In the genomic region with DNA sequence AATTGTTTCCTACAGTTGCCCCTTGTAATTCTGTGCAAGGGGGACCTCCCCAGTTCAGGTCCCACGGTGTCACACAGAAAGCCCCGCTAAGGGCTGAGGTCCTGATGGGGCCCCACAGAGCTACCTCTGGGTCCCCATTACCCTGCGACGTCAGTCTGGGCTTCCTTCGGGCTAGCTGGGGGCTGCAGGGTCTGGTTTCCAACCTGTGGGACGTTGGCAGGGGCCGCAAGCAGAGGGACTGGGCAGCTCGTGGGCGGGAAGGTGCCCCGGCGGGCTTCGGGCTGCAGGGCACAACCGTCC, we compare ENCODE assay signal across 8 cellular contexts. TPM values are rescaled to one million over a fixed set of nuclear protein-coding genes. Genes with fewer than 3 reads are reported as not detected.
DNase-seq lines count a peak whose midpoint lies in the region; ATAC-seq and TF ChIP-seq lines count a peak whose summit lies in the region.

No MANE protein-coding gene starts in this region.

- H3K4me3 ChIP-seq in WI38 (ENCODE audit: low read depth, low read length) (peak overlapping the region; percentile 67), right cardiac atrium (ENCODE audit: low read length) (peak overlapping the region; percentile 70)

- H3K4me1 ChIP-seq in right cardiac atrium (ENCODE audit: control insufficient read depth, insufficient read depth, low read length), result peaks cover 1% of the 10 kb centered on the region

- H3K27ac ChIP-seq in right cardiac atrium (ENCODE audit: low read length), result peak overlapping the region; percentile 27

- H3K27me3 ChIP-seq in right cardiac atrium (ENCODE audit: control insufficient read depth, insufficient read depth), result no peaks in the 10 kb centered on the region

- DNase-seq in right cardiac atrium, result no peak
- peak in 1 of 2 donors; percentile 12 for DNase-seq in stimulated activated effector memory CD8-positive, alpha-beta T cell treated with anti-CD3 and anti-CD28 coated beads, Interleukin-12 subunit alpha, Interleukin-12 subunit beta, amount 100 ng/mL, for 72 hours (ENCODE audit: low spot score in 2 of 2)
- no peak for DNase-seq in DMS 273 treated with DMSO at 0.1 percent for 48 hours (lab: John Stamatoyannopoulos, UW)
- DNase-seq in GM19238 (ENCODE audit: insufficient read length, low spot score), result no peak
- DNase-seq in NCI-H2081 treated with DMSO at 0.1 percent for 48 hours (lab: John Stamatoyannopoulos, UW), result no peak

- H3K4me3 Mint-ChIP-seq in stimulated activated effector memory CD8-positive, alpha-beta T cell treated with anti-CD3 and anti-CD28 coated beads, Interleukin-12 subunit alpha, Interleukin-12 subunit beta, amount 100 ng/mL, for 72 hours, result peak overlapping the region; percentile 80

- ATAC-seq in GM18519 (IDR thresholded peaks at IDR 0.05; ENCODE audit: low FRiP score, unreplicated experiment), result peak; percentile 8
- peak; percentile 14 for ATAC-seq in HG02798 (IDR thresholded peaks at IDR 0.05; ENCODE audit: poor library complexity, unreplicated experiment)
- no peak for ATAC-seq in right cardiac atrium
- ATAC-seq in stimulated activated effector memory CD8-positive, alpha-beta T cell treated with anti-CD3 and anti-CD28 coated beads, Interleukin-12 subunit alpha, Interleukin-12 subunit beta, amount 100 ng/mL, for 72 hours, result peak; percentile 33

- peaks cover 32% of the 10 kb centered on the region for H3K36me3 Mint-ChIP-seq in stimulated activated effector memory CD8-positive, alpha-beta T cell treated with anti-CD3 and anti-CD28 coated beads, Interleukin-12 subunit alpha, Interleukin-12 subunit beta, amount 100 ng/mL, for 72 hours

- H3K4me1 Mint-ChIP-seq in stimulated activated effector memory CD8-positive, alpha-beta T cell treated with anti-CD3 and anti-CD28 coated beads, Interleukin-12 subunit alpha, Interleukin-12 subunit beta, amount 100 ng/mL, for 72 hours, result peaks cover 30% of the 10 kb centered on the region

- H3K9me3 ChIP-seq in right cardiac atrium (ENCODE audit: control insufficient read depth, low read length), result no peaks in the 10 kb centered on the region

- no peaks in the 10 kb centered on the region for H3K9me3 Mint-ChIP-seq in stimulated activated effector memory CD8-positive, alpha-beta T cell treated with anti-CD3 and anti-CD28 coated beads, Interleukin-12 subunit alpha, Interleukin-12 subunit beta, amount 100 ng/mL, for 72 hours

- no peak for TF ChIP-seq CTCF in WI38 (IDR thresholded peaks at IDR 0.05; ENCODE audit: low read depth, low read length)

- peak overlapping the region; percentile 83 for H3K27ac Mint-ChIP-seq in stimulated activated effector memory CD8-positive, alpha-beta T cell treated with anti-CD3 and anti-CD28 coated beads, Interleukin-12 subunit alpha, Interleukin-12 subunit beta, amount 100 ng/mL, for 72 hours

- WGBS in right cardiac atrium, result 6% methylated on average over 13 of the region's 13 CpGs

- intact Hi-C loops in right cardiac atrium (cut with DNase I), result no loop called here

RNA-seq across cellular contexts. Expression of gene SLC37A4, which starts 0.7 kb away (rescaled TPM):
- total RNA-seq in right cardiac atrium, result 1 to 10 TPM; 7.5 to 8.6 (median 7.7) TPM
- 7.1 TPM for polyA plus RNA-seq in right cardiac atrium

RNA-seq across cellular contexts. Expression of gene TRAPPC4, which starts 11.4 kb away (rescaled TPM):
- 10 to 100 TPM; 32.2 to 44.6 (median 36.8) TPM for total RNA-seq in right cardiac atrium
- polyA plus RNA-seq in right cardiac atrium, result 31.4 TPM

RNA-seq across cellular contexts. Expression of gene RPS25, which starts 11.8 kb away (rescaled TPM):
- total RNA-seq in right cardiac atrium, result 100 to 1,000 TPM; 750 to 919 (median 877) TPM
- polyA plus RNA-seq in right cardiac atrium, result 2,193 TPM

RNA-seq across cellular contexts. Expression of gene HYOU1, which starts 27.0 kb away (rescaled TPM):
- total RNA-seq in right cardiac atrium, result 100 to 1,000 TPM in 2 of 4 donors, 10 to 100 TPM in 2; 58.8 to 127 (median 105) TPM
- 52.1 TPM for polyA plus RNA-seq in right cardiac atrium

RNA-seq across cellular contexts. Expression of gene CENATAC, which starts 32.0 kb away (rescaled TPM):
- 10 to 100 TPM; 12.2 to 18.4 (median 15.2) TPM for total RNA-seq in right cardiac atrium
- 18.9 TPM for polyA plus RNA-seq in right cardiac atrium

Comparison
In these comparisons a context has a peak if more than half of its experiments do, and no peak if none do; other contexts are left out.
1. ATAC-seq: peak in GM18519 (single experiment), HG02798 (single experiment) and stimulated activated effector memory CD8-positive, alpha-beta T cell treated with anti-CD3 and anti-CD28 coated beads, Interleukin-12 subunit alpha, Interleukin-12 subunit beta, amount 100 ng/mL, for 72 hours (single experiment); none in right cardiac atrium (0 of 2).